In the genomic region with DNA sequence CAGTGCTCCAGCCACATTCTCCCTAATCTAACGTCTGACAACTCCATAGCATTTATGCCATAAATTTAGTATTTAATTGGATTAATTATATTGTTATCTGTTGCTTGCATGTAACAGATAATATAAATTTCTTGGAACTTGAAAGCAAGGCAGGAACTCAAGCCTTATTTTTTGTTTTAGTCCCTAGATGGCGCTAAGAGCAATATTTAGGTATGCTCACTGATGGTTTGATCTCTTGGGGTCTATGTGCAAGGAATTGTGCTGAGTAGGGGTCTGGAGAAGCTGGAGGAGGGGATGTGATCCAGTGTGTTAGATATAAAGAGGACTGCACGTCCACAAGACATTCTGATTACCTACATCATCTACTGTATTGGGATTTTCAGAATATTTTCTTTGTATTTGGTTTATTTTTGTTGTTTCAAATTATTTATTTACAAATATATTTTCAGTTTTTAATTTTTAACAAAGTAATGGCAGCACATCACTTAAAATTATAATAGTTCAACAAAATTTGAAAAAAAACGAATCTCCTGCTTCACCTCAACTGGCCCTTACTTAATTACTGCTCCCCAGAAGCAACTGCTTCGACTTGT, we compare ENCODE assay signal across 8 cellular contexts. TPM values are rescaled to one million over a fixed set of nuclear protein-coding genes. Genes with fewer than 3 reads are reported as not detected.
DNase-seq lines count a peak whose midpoint lies in the region; ATAC-seq and TF ChIP-seq lines count a peak whose summit lies in the region.

No MANE protein-coding gene starts in this region.

- H3K27ac ChIP-seq in fibroblast of lung (ENCODE audit: insufficient read depth, low read length), result no peak overlapping the region
- no peak overlapping the region for H3K27ac ChIP-seq in ovary

- H3K9ac ChIP-seq in fibroblast of lung (ENCODE audit: insufficient read depth, low read length), result no peak overlapping the region

- H4K20me1 ChIP-seq in fibroblast of lung (ENCODE audit: control insufficient read depth, extremely low read depth, insufficient read depth, low read length), result no peaks in the 10 kb centered on the region

- no peak for ATAC-seq in GM18519 (IDR thresholded peaks at IDR 0.05; ENCODE audit: low FRiP score, unreplicated experiment)
- ATAC-seq in sciatic nerve, result no peak

- no peak for TF ChIP-seq POLR2A in ovary (IDR thresholded peaks at IDR 0.05)

- H3K27me3 ChIP-seq in fibroblast of lung (ENCODE audit: control insufficient read depth, insufficient read depth, low read length) (no peaks in the 10 kb centered on the region), ovary (no peaks in the 10 kb centered on the region)

- TF ChIP-seq CTCF in AG04449 (IDR thresholded peaks at IDR 0.05; ENCODE audit: insufficient read depth, low read length, missing control alignments) (peak; percentile 22), GM12875 (IDR thresholded peaks at IDR 0.05; ENCODE audit: borderline replicate concordance, insufficient read depth, low read depth, low read length) (peak; percentile 44; the same call in 1 of the 2 replicates), fibroblast of lung (conservative IDR thresholded peaks at IDR 0.05 in 1 of 2, IDR thresholded peaks at IDR 0.05 in 1 of 2; ENCODE audit: low read depth in 1 of 2, low read length in 2 of 2) (peak; percentile 32 to 62), ovary (IDR thresholded peaks at IDR 0.05) (no peak)

- 69 to 75% (median 70%) methylated on average over 5 of the region's 5 CpGs for WGBS in ovary, 3 donors

- CTCF ChIA-PET in AG04449 (lab: Yijun Ruan, JAX), result no interaction called here

- no peaks in the 10 kb centered on the region for H3K9me3 ChIP-seq in fibroblast of lung (ENCODE audit: control insufficient read depth, insufficient read depth, low read depth, low read length)
- H3K9me3 ChIP-seq in ovary, result no peaks in the 10 kb centered on the region

- POLR2A ChIA-PET in AG04449 (lab: Yijun Ruan, JAX), result no interaction called here

- H3K4me1 ChIP-seq in fibroblast of lung (ENCODE audit: control insufficient read depth, extremely low read depth, insufficient read depth, low read length), result no peaks in the 10 kb centered on the region
- H3K4me1 ChIP-seq in ovary (ENCODE audit: insufficient read depth), result peaks cover 3% of the 10 kb centered on the region

- intact Hi-C loops in ovary (cut with DNase I) (no loop called here), sciatic nerve (cut with DNase I) (no loop called here)

- H3K4me2 ChIP-seq in fibroblast of lung (ENCODE audit: extremely low read depth, insufficient read depth, low read length), result no peak overlapping the region

- H2AFZ ChIP-seq in fibroblast of lung (ENCODE audit: low read length), result no peak overlapping the region

- no peak for TF ChIP-seq EP300 in ovary (IDR thresholded peaks at IDR 0.05)

- H3K36me3 ChIP-seq in fibroblast of lung (ENCODE audit: control insufficient read depth, insufficient read depth, low read length) (no peaks in the 10 kb centered on the region), ovary (no peaks in the 10 kb centered on the region)

- DNase-seq in AG04449 (ENCODE audit: low read depth, low spot score), result no peak
- peak; percentile 68 for DNase-seq in NCI-H69 (lab: John Stamatoyannopoulos, UW)
- DNase-seq in fibroblast of lung (ENCODE audit: low read depth in 2 of 2), result peak in 1 of 2 donors; percentile 24
- DNase-seq in ovary, result no peak
- DNase-seq in GM19238 (ENCODE audit: insufficient read length, low spot score), result no peak
- no peak for DNase-seq in sciatic nerve (ENCODE audit: low spot score)

- H3K4me3 ChIP-seq in AG04449 (ENCODE audit: low read depth, low read length) (no peak overlapping the region), GM12875 (ENCODE audit: low read depth, low read length) (no peak overlapping the region), fibroblast of lung (replicated peaks in 1 of 4; ENCODE audit: control extremely low read depth in 1 of 4, insufficient read depth in 1 of 4, low read depth in 3 of 4, low read length in 4 of 4) (no peak overlapping the region), ovary (no peak overlapping the region)

- H3K79me2 ChIP-seq in fibroblast of lung (ENCODE audit: control insufficient read depth, insufficient read depth, low read length), result no peaks in the 10 kb centered on the region

RNA-seq across cellular contexts. Expression of a gene that starts 32.8 kb away (rescaled TPM):
- total RNA-seq in fibroblast of lung (3.8 and 4.6 TPM in 2 replicates), ovary (1 to 10 TPM in 6 of 7 donors, under 1 TPM in 1; 0.78 to 5.1 (median 2.8) TPM), sciatic nerve (5.6 TPM)
- polyA plus RNA-seq in fibroblast of lung (1.5 and 1.8 TPM in 2 replicates), ovary (1 to 10 TPM; 1.9 to 4.3 TPM)
- polyA plus RNA-seq in fibroblast of lung (2012), result 0.98 and 1.6 TPM in 2 replicates
- polyA minus RNA-seq in fibroblast of lung (ENCODE audit: low replicate concordance), result 1.3 TPM in 1 of 2 replicates, not detected in the other

RNA-seq across cellular contexts. Expression of a gene that starts 32.9 kb away (rescaled TPM):
- total RNA-seq in fibroblast of lung (12.8 and 14.4 TPM in 2 replicates), ovary (10 to 100 TPM; 21.8 to 41.3 (median 39.9) TPM), sciatic nerve (32.7 TPM)
- polyA plus RNA-seq in fibroblast of lung (22.1 and 23.1 TPM in 2 replicates), ovary (10 to 100 TPM in 1 of 2 donors, 1 to 10 TPM in 1; 5.1 to 11.1 TPM)
- polyA plus RNA-seq in fibroblast of lung (2012), result 10.8 and 12.0 TPM in 2 replicates
- 23.8 and 25.3 TPM in 2 replicates for polyA minus RNA-seq in fibroblast of lung (ENCODE audit: low replicate concordance)

Comparison
In these comparisons a context has a peak if more than half of its experiments do, and no peak if none do; other contexts are left out.
1. CTCF ChIP-seq: peak in AG04449 (single experiment), GM12875 (single experiment) and fibroblast of lung (2 of 2); none in ovary (0 of 3).